2 cellular contexts compared by ENCODE assay signal in genomic region chr9:83986765-83987401, GRCh38.
TF ChIP-seq lines count a peak whose summit lies in the region.

No MANE protein-coding gene starts in this region.

TF ChIP-seq in GM12878, 131 proteins besides CTCF, POLR2A, EP300 and RAD21:
- TF ChIP-seq ZNF622 (IDR thresholded peaks at IDR 0.05) (no peak), KAT2A (conservative IDR thresholded peaks at IDR 0.05; ENCODE audit: control insufficient read depth, low read depth, low read length) (no peak), MLLT1 (IDR thresholded peaks at IDR 0.05) (0 out of 2 replicates have a peak, but pooled peaks have one; percentile 33), NR2C2 (IDR thresholded peaks at IDR 0.05; ENCODE audit: borderline replicate concordance, control insufficient read depth, insufficient read length, low read depth) (no peak), BHLHE40 (IDR thresholded peaks at IDR 0.05; ENCODE audit: borderline replicate concordance in 1 of 2, low read depth in 2 of 2, low read length in 1 of 2) (peak in 1 of 2 experiments; percentile 46; a peak in 2 of 4 replicates), TCF3 (IDR thresholded peaks at IDR 0.05; ENCODE audit: borderline replicate concordance, insufficient read depth, low read depth, low read length) (no peak), ZBTB33 (IDR thresholded peaks at IDR 0.05) (peak; percentile 69; the same call in 1 of the 2 replicates), POU2F2 (IDR thresholded peaks at IDR 0.05; ENCODE audit: borderline replicate concordance, low read depth, low read length) (no peak), SMARCA5 (IDR thresholded peaks at IDR 0.05) (no peak), CEBPZ (IDR thresholded peaks at IDR 0.05; ENCODE audit: low read depth, low read length) (no peak), ETV6 (conservative IDR thresholded peaks at IDR 0.05 in 1 of 2, IDR thresholded peaks at IDR 0.05 in 1 of 2; ENCODE audit: borderline replicate concordance in 1 of 2, low read depth in 1 of 2) (no peak), PBX3 (IDR thresholded peaks at IDR 0.05; ENCODE audit: insufficient replicate concordance, low read depth, low read length) (no peak), SMC3 (IDR thresholded peaks at IDR 0.05; ENCODE audit: borderline replicate concordance, low read length) (no peak)
TF ChIP-seq in GM12878: peak in this region for 3.

TF ChIP-seq in SK-N-SH, 30 proteins besides CTCF, POLR2A, EP300 and RAD21:
- TF ChIP-seq JUND (IDR thresholded peaks at IDR 0.05) (no peak), FOXJ3 (CRISPR knock-in tag; IDR thresholded peaks at IDR 0.05) (no peak), GABPA (IDR thresholded peaks at IDR 0.05; ENCODE audit: low read depth) (no peak), PBX3 (IDR thresholded peaks at IDR 0.05) (no peak), SMC3 (IDR thresholded peaks at IDR 0.05; ENCODE audit: low read depth, low read length) (no peak), NFIC (IDR thresholded peaks at IDR 0.05; ENCODE audit: borderline replicate concordance) (no peak), TEAD4 (IDR thresholded peaks at IDR 0.05; ENCODE audit: borderline replicate concordance, insufficient read depth) (no peak), YY1 (IDR thresholded peaks at IDR 0.05; ENCODE audit: low read depth) (no peak), REST (IDR thresholded peaks at IDR 0.05; ENCODE audit: low read depth, low read length) (no peak), GATA2 (CRISPR knock-in tag; IDR thresholded peaks at IDR 0.05) (no peak), USF1 (IDR thresholded peaks at IDR 0.05; ENCODE audit: borderline replicate concordance, low read depth) (no peak), USF2 (IDR thresholded peaks at IDR 0.05; ENCODE audit: borderline replicate concordance, low read depth, low read length) (no peak), MEF2A (IDR thresholded peaks at IDR 0.05; ENCODE audit: borderline replicate concordance, low read depth) (no peak), IRF3 (IDR thresholded peaks at IDR 0.05; ENCODE audit: low read depth, low read length) (no peak)
TF ChIP-seq in SK-N-SH: peak in this region for 0.
